23 cellular contexts compared by ENCODE assay signal in the genomic region with DNA sequence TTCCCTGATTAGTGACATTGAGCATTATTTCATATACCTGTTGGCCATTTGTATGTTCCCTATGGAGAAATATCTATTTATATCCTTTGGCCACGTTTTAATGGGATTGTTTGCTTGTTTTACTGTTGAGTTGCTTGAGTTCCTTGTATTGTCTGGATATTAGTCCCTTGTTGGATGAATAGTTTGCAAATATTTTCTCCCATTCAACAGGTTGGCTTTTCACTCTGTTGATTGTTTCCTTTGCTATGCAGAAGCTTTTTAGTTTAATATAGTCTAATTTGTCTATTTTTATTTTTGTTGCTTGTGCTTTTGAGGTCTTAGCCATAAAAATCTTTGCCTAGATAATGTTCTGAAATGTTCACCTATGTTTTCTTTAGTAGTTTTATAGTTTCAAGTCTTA.
"Had no signal": no experiment of that assay in that cellular context is flagged by ENCODE, and none has a peak within 500 bp of the region (broad histone marks: within the 10 kb centered on the region; RNA-seq: fewer than 3 reads in every experiment).

No MANE protein-coding gene starts in this region.

- H3K36me3 ChIP-seq: colonic mucosa, esophagus muscularis mucosa, esophagus squamous epithelium, gastrocnemius medialis, gastroesophageal sphincter, heart left ventricle, heart right ventricle had no signal

- H3K4me3 ChIP-seq: colonic mucosa, coronary artery, dorsolateral prefrontal cortex, esophagus muscularis mucosa, esophagus squamous epithelium, gastrocnemius medialis, gastroesophageal sphincter, heart left ventricle, heart right ventricle had no signal

- DNase-seq: colonic mucosa; cortex of kidney; dermis blood vessel endothelial cell; dorsolateral prefrontal cortex; effector CD4-positive, alpha-beta T cell; effector CD8-positive, alpha-beta T cell; effector memory CD4-positive, alpha-beta T cell; effector memory CD8-positive, alpha-beta T cell; endodermal cell; erythroblast; esophagus squamous epithelium; foreskin fibroblast; foreskin keratinocyte; foreskin melanocyte; gastrocnemius medialis; glutamatergic neuron; head of caudate nucleus; heart left ventricle; heart right ventricle had no signal

- H3K27ac ChIP-seq: colonic mucosa, coronary artery, dorsolateral prefrontal cortex, epithelial cell of prostate, esophagus muscularis mucosa, esophagus squamous epithelium, foreskin keratinocyte, gastrocnemius medialis, gastroesophageal sphincter, heart left ventricle, heart right ventricle had no signal

- H3K9me3 ChIP-seq: colonic mucosa, esophagus muscularis mucosa, esophagus squamous epithelium, gastrocnemius medialis, gastroesophageal sphincter had no signal

- H3K4me1 ChIP-seq: colonic mucosa, esophagus muscularis mucosa, esophagus squamous epithelium, foreskin keratinocyte, gastrocnemius medialis, gastroesophageal sphincter, heart left ventricle, heart right ventricle had no signal
